ENCODE assay signal across 10 cellular contexts in genomic region chr22:19984201-19984753, GRCh38. TPM values are rescaled to one million over a fixed set of nuclear protein-coding genes. Genes with fewer than 3 reads are reported as not detected.
DNase-seq lines count a peak whose midpoint lies in the region; ATAC-seq and TF ChIP-seq lines count a peak whose summit lies in the region.
"Had no signal": no experiment of that assay in that cellular context is flagged by ENCODE, and none has a peak within 500 bp of the region (broad histone marks: within the 10 kb centered on the region; RNA-seq: fewer than 3 reads in every experiment).

No MANE protein-coding gene starts in this region.

- no peaks in the 10 kb centered on the region for H3K4me1 Mint-ChIP-seq in endothelial cell (ENCODE audit: unreplicated experiment)
- peaks cover 2% of the 10 kb centered on the region for H3K4me1 Mint-ChIP-seq in activated CD4-positive, alpha-beta T cell treated with anti-CD3 and anti-CD28 coated beads, Interleukin-2, amount 10 ng/mL, durations not matched to agents 7 days and 5 days

- peaks cover 4% of the 10 kb centered on the region for H3K36me3 Mint-ChIP-seq in endothelial cell (ENCODE audit: low read depth, unreplicated experiment)
- H3K36me3 Mint-ChIP-seq in activated CD4-positive, alpha-beta T cell treated with anti-CD3 and anti-CD28 coated beads, Interleukin-2, amount 10 ng/mL, durations not matched to agents 7 days and 5 days (ENCODE audit: low read depth): no peaks in the 10 kb centered on the region

- no peak overlapping the region for H3K4me3 Mint-ChIP-seq in endothelial cell (ENCODE audit: unreplicated experiment)
- no peak overlapping the region for H3K4me3 Mint-ChIP-seq in activated CD4-positive, alpha-beta T cell treated with anti-CD3 and anti-CD28 coated beads, Interleukin-2, amount 10 ng/mL, durations not matched to agents 7 days and 5 days

- DNase-seq in Caki2 (ENCODE audit: low read depth) (peak; percentile 66), MM.1S (peak; percentile 26), choroid plexus epithelial cell (ENCODE audit: low read depth) (peak; percentile 67), mucosa of descending colon (peak in 2 of 3 donors; percentile 17 to 36), endothelial cell (ENCODE audit: low spot score) (no peak), cerebellar cortex (ENCODE audit: low spot score) (no peak)
- DNase-seq in activated CD4-positive, alpha-beta T cell treated with anti-CD3 and anti-CD28 coated beads, Interleukin-2, amount 10 ng/mL, durations not matched to agents 7 days and 5 days: no peak
- DNase-seq: MV-4-11; stimulated activated naive CD4-positive, alpha-beta T cell treated with Interleukin-2 at 50 U/mL for 16 hours had no signal

- H3K4me2 ChIP-seq in MM.1S (ENCODE audit: low read depth, low read length): peak overlapping the region; percentile 15; the same call in 1 of the 2 replicates

- H3K9me3 ChIP-seq in MM.1S (replicated peaks; ENCODE audit: insufficient read depth, low read length) (no peaks in the 10 kb centered on the region), mucosa of descending colon (no peaks in the 10 kb centered on the region)

- in situ Hi-C loops in Caki2 (cut with HindIII; ENCODE audit: low pct_unique_long_range_greater_than_20kb, low sequenced_read_pairs): no loop called here

- H2AFZ ChIP-seq in MM.1S (ENCODE audit: low read length): no peak overlapping the region

- peaks cover 12% of the 10 kb centered on the region for H3K27me3 Mint-ChIP-seq in endothelial cell (ENCODE audit: unreplicated experiment)
- peaks cover 7% of the 10 kb centered on the region for H3K27me3 Mint-ChIP-seq in activated CD4-positive, alpha-beta T cell treated with anti-CD3 and anti-CD28 coated beads, Interleukin-2, amount 10 ng/mL, durations not matched to agents 7 days and 5 days

- H3K79me2 ChIP-seq in MM.1S (ENCODE audit: low read length): no peaks in the 10 kb centered on the region

- H3K36me3 ChIP-seq in MM.1S (replicated peaks; ENCODE audit: insufficient read depth, low read length) (no peaks in the 10 kb centered on the region), mucosa of descending colon (ENCODE audit: low read depth) (no peaks in the 10 kb centered on the region)

- intact Hi-C loops in mucosa of descending colon (cut with DNase I, micrococcal nuclease): no loop called here

- H3K4me1 ChIP-seq in MM.1S (ENCODE audit: low read length): peaks cover 16% of the 10 kb centered on the region
- peaks cover 11% of the 10 kb centered on the region for H3K4me1 ChIP-seq in mucosa of descending colon (ENCODE audit: low read depth)

- H3K27ac Mint-ChIP-seq in endothelial cell (ENCODE audit: unreplicated experiment): no peak overlapping the region
- H3K27ac Mint-ChIP-seq in activated CD4-positive, alpha-beta T cell treated with anti-CD3 and anti-CD28 coated beads, Interleukin-2, amount 10 ng/mL, durations not matched to agents 7 days and 5 days: no peak overlapping the region

- no peak overlapping the region for H3K27ac ChIP-seq in MM.1S (ENCODE audit: low read length)

- no peaks in the 10 kb centered on the region for H3K9me2 ChIP-seq in MM.1S (replicated peaks; ENCODE audit: insufficient read depth, low read length)

- no peaks in the 10 kb centered on the region for H3K9me3 Mint-ChIP-seq in endothelial cell (ENCODE audit: unreplicated experiment)
- H3K9me3 Mint-ChIP-seq in activated CD4-positive, alpha-beta T cell treated with anti-CD3 and anti-CD28 coated beads, Interleukin-2, amount 10 ng/mL, durations not matched to agents 7 days and 5 days: no peaks in the 10 kb centered on the region

- POLR2A ChIA-PET in activated CD4-positive, alpha-beta T cell treated with anti-CD3 and anti-CD28 coated beads, Interleukin-2, amount 10 ng/mL, durations not matched to agents 7 days and 5 days (lab: Charles Lee): no interaction called here

- no peaks in the 10 kb centered on the region for H4K20me1 ChIP-seq in MM.1S (ENCODE audit: insufficient read depth, low read length)

- H3K4me3 ChIP-seq in MM.1S (ENCODE audit: low read length) (no peak overlapping the region), choroid plexus epithelial cell (ENCODE audit: low read depth, low read length) (no peak overlapping the region), mucosa of descending colon (no peak overlapping the region)

- ATAC-seq in mucosa of descending colon: no peak
- ATAC-seq in GM19452 (IDR thresholded peaks at IDR 0.05; ENCODE audit: unreplicated experiment): no peak

- H3F3A ChIP-seq in MM.1S (ENCODE audit: insufficient read depth, low read length): no peaks in the 10 kb centered on the region

- TF ChIP-seq CTCF in MM.1S (IDR thresholded peaks at IDR 0.05; ENCODE audit: low read length): no peak
- no peak for TF ChIP-seq CTCF in choroid plexus epithelial cell (conservative IDR thresholded peaks at IDR 0.05; ENCODE audit: low read depth, low read length)
- no peak for TF ChIP-seq CTCF in mucosa of descending colon (IDR thresholded peaks at IDR 0.05)
- TF ChIP-seq CTCF in endothelial cell (IDR thresholded peaks at IDR 0.05; ENCODE audit: unreplicated experiment): no peak

- H3K27me3 ChIP-seq in MM.1S (replicated peaks; ENCODE audit: insufficient read depth, low read length): peaks cover 22% of the 10 kb centered on the region

- CTCF ChIA-PET in activated CD4-positive, alpha-beta T cell treated with anti-CD3 and anti-CD28 coated beads, Interleukin-2, amount 10 ng/mL, durations not matched to agents 7 days and 5 days (lab: Charles Lee): no interaction called here

- H3K9ac ChIP-seq in MM.1S (ENCODE audit: low read length): no peak overlapping the region

RNA-seq across cellular contexts. Expression of gene ARVCF, which starts 32.3 kb away (rescaled TPM):
- total RNA-seq in Caki2 (2014; rRNA removed; shearing (Covaris generic); ENCODE audit: low replicate concordance): 3.6 and 15.2 TPM in 2 replicates
- total RNA-seq in mucosa of descending colon (10 to 100 TPM; 11.2 to 15.3 (median 15.1) TPM), endothelial cell (ENCODE audit: unreplicated experiment) (67.3 TPM)
- total RNA-seq in activated CD4-positive, alpha-beta T cell treated with anti-CD3 and anti-CD28 coated beads, Interleukin-2, amount 10 ng/mL, durations not matched to agents 7 days and 5 days: 1 to 10 TPM in 1 of 2 experiments, under 1 TPM in 1; 0.89 to 1.2 TPM

RNA-seq across cellular contexts. Expression of gene TANGO2, which starts 36.6 kb away (rescaled TPM):
- total RNA-seq in Caki2 (2014; rRNA removed; shearing (Covaris generic); ENCODE audit: low replicate concordance): 26.6 and 55.2 TPM in 2 replicates
- total RNA-seq in mucosa of descending colon (10 to 100 TPM; 17.5 to 29.7 (median 27.6) TPM), endothelial cell (ENCODE audit: unreplicated experiment) (15.3 TPM)
- 10 to 100 TPM; 36.7 to 39.7 TPM for total RNA-seq in activated CD4-positive, alpha-beta T cell treated with anti-CD3 and anti-CD28 coated beads, Interleukin-2, amount 10 ng/mL, durations not matched to agents 7 days and 5 days

RNA-seq across cellular contexts. Expression of gene TXNRD2, which starts 42.7 kb away (rescaled TPM):
- total RNA-seq in Caki2 (2014; rRNA removed; shearing (Covaris generic); ENCODE audit: low replicate concordance): 53.0 and 54.5 TPM in 2 replicates
- total RNA-seq in mucosa of descending colon: 10 to 100 TPM; 20.9 to 23.6 (median 22.6) TPM
- total RNA-seq in endothelial cell (ENCODE audit: unreplicated experiment): 23.0 TPM
- 10 to 100 TPM; 19.3 to 21.9 TPM for total RNA-seq in activated CD4-positive, alpha-beta T cell treated with anti-CD3 and anti-CD28 coated beads, Interleukin-2, amount 10 ng/mL, durations not matched to agents 7 days and 5 days

RNA-seq across cellular contexts. Expression of gene COMT, which starts 42.7 kb away (rescaled TPM):
- 517 and 585 TPM in 2 replicates for total RNA-seq in Caki2 (2014; rRNA removed; shearing (Covaris generic); ENCODE audit: low replicate concordance)
- 10 to 100 TPM; 61.2 to 88.7 (median 70.7) TPM for total RNA-seq in mucosa of descending colon
- 49.0 TPM for total RNA-seq in endothelial cell (ENCODE audit: unreplicated experiment)
- 10 to 100 TPM; 71.8 to 74.8 TPM for total RNA-seq in activated CD4-positive, alpha-beta T cell treated with anti-CD3 and anti-CD28 coated beads, Interleukin-2, amount 10 ng/mL, durations not matched to agents 7 days and 5 days

Comparison
In these comparisons a context has a peak if more than half of its experiments do, and no peak if none do; other contexts are left out.
1. DNase-seq: peak in Caki2 (single experiment), MM.1S (single experiment), choroid plexus epithelial cell (single experiment) and mucosa of descending colon (2 of 3); none in endothelial cell (single experiment), cerebellar cortex (single experiment) and activated CD4-positive, alpha-beta T cell treated with anti-CD3 and anti-CD28 coated beads, Interleukin-2, amount 10 ng/mL, durations not matched to agents 7 days and 5 days (single experiment).